ENCODE assay signal across 11 cellular contexts in the genomic region with DNA sequence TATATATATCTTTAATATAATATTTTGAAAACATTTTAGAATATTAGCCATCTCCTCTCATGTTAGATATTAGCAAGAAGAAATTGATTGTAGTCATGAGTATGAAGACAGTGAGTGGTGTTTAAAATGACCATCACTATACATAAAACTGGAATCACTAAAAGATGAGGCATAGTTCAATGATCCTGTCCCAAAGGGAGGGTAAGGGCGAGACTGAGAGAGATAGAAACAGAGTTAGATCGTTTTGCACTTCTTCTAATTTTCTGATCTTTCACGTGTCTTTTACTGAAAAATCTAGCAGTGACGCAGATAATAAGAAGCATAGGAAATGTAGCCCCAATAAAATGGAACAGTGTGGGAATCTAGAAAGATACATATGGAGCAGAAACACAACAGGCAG.
"Had no signal": no experiment of that assay in that cellular context is flagged by ENCODE, and none has a peak within 500 bp of the region (broad histone marks: within the 10 kb centered on the region; RNA-seq: fewer than 3 reads in every experiment).

No MANE protein-coding gene starts in this region.

- ATAC-seq: GM23338, HCT116 had no signal

- H3K9me3 ChIP-seq: HAP-1 had no signal

- FAIRE-seq: H1, H54 had no signal

- H3K36me3 ChIP-seq: HAP-1 had no signal

- H3K9ac ChIP-seq: GM23248 had no signal

- H3K4me2 ChIP-seq: GM23338 had no signal

- H3K4me1 ChIP-seq: HAP-1 had no signal

- DNase-seq: GM23248, GOT3, H7, H9, HCEC 1CT, HFFc6 had no signal

- H2AFZ ChIP-seq: GM23248, GM23338 had no signal

- H3K27ac ChIP-seq: GM23248 had no signal

- H3K4me3 ChIP-seq: GM23248, GM23338, HAP-1 had no signal
